8 cellular contexts compared by ENCODE assay signal in genomic region chr14:75487155-75487671, GRCh38. TPM values are rescaled to one million over a fixed set of nuclear protein-coding genes. Genes with fewer than 3 reads are reported as not detected.
DNase-seq lines count a peak whose midpoint lies in the region; ATAC-seq and TF ChIP-seq lines count a peak whose summit lies in the region.

No MANE protein-coding gene starts in this region.

- H3K79me1 ChIP-seq in trophoblast cell (ENCODE audit: low read length), result no peaks in the 10 kb centered on the region

- H3K4me1 ChIP-seq in PC-9 (replicated peaks; ENCODE audit: insufficient read depth) (peaks cover 18% of the 10 kb centered on the region), trophoblast cell (ENCODE audit: control insufficient read depth in 1 of 2, insufficient read depth in 2 of 2, low read length in 2 of 2) (no peaks in the 10 kb centered on the region)

- H3K18ac ChIP-seq in trophoblast cell (ENCODE audit: low read length), result no peak overlapping the region

- H3K4me2 ChIP-seq in PC-9 (peak overlapping the region; percentile 14; the same call in 1 of the 2 replicates), trophoblast cell (ENCODE audit: low read length) (no peak overlapping the region)

- no peak overlapping the region for H3K4ac ChIP-seq in trophoblast cell (ENCODE audit: low read depth, low read length)

- H3K9ac ChIP-seq in trophoblast cell (ENCODE audit: low read length), result no peak overlapping the region

- H3K79me2 ChIP-seq in PC-9 (ENCODE audit: low read depth) (no peaks in the 10 kb centered on the region), trophoblast cell (ENCODE audit: control insufficient read depth, insufficient read depth, low read length, poor library complexity) (no peaks in the 10 kb centered on the region)

- BruUV-seq in PC-9 (replicated peaks; lab: Mats Ljungman, UMichigan), result no TSS peak

- no peak overlapping the region for H4K12ac ChIP-seq in trophoblast cell (ENCODE audit: low read depth, low read length)

- no peak overlapping the region for H3K23ac ChIP-seq in trophoblast cell (ENCODE audit: low read length)

- H2AFZ ChIP-seq in PC-9 (no peak overlapping the region), trophoblast cell (ENCODE audit: insufficient read depth, low read length, poor library complexity) (no peak overlapping the region)

- intact Hi-C loops in PC-9 (cut with micrococcal nuclease; ENCODE audit: unreplicated experiment), result loop anchor here (1.0 kb wide), 5 partner anchors 28 to 87 kb away; no protein-coding TSS in a partner anchor

- H4K20me1 ChIP-seq in PC-9 (ENCODE audit: insufficient read depth), result no peaks in the 10 kb centered on the region

- H3K9me2 ChIP-seq in PC-9 (ENCODE audit: insufficient read depth), result no peaks in the 10 kb centered on the region

- no peaks in the 10 kb centered on the region for H3K36me3 ChIP-seq in PC-9 (ENCODE audit: low read depth)
- H3K36me3 ChIP-seq in trophoblast cell (ENCODE audit: control insufficient read depth in 1 of 2, insufficient read depth in 2 of 2, low read length in 2 of 2), result no peaks in the 10 kb centered on the region

- no peak overlapping the region for H4K8ac ChIP-seq in trophoblast cell (ENCODE audit: low read depth, low read length)

- POLR2A ChIA-PET in PC-9 (lab: Charles Lee; ENCODE audit: unreplicated experiment), result interaction anchor here (0.5 to 1.0 kb wide), 5 partner anchors 35 to 73 kb away, joined by 3 to 7 read pairs (median 4); partner anchors contain the start of gene JDP2

- TF ChIP-seq CTCF in PC-9 (conservative IDR thresholded peaks at IDR 0.05), result no peak

- H3F3A ChIP-seq in PC-9 (ENCODE audit: insufficient read depth, low read depth), result peaks cover 24% of the 10 kb centered on the region

- no peaks in the 10 kb centered on the region for H3K9me3 ChIP-seq in PC-9 (ENCODE audit: insufficient read depth, low read depth)
- H3K9me3 ChIP-seq in trophoblast cell (ENCODE audit: insufficient read depth, low read depth, low read length), result peaks cover 2% of the 10 kb centered on the region

- no peak for DNase-seq in activated CD4-positive, CD25-positive, alpha-beta regulatory T cell (lab: John Stamatoyannopoulos, UW)
- DNase-seq in PC-9, result peak; percentile 83 to 99
- peak; percentile 14 to 81 for DNase-seq in trophoblast cell
- no peak for DNase-seq in DMS114 treated with DMSO at 0.1 percent for 48 hours (lab: John Stamatoyannopoulos, UW; ENCODE audit: unreplicated experiment)
- DNase-seq in AG08395 (ENCODE audit: low spot score), result no peak
- DNase-seq in stimulated activated CD4-positive, alpha-beta T cell treated with anti-CD3 and anti-CD28 coated beads, Interleukin-15, amount 100 ng/mL, for 24 hours, result no peak

- peak; percentile 84 to 86 for ATAC-seq in activated CD4-positive, CD25-positive, alpha-beta regulatory T cell treated with anti-CD3 and anti-CD28 coated beads, Interleukin-2, amount 50 U/mL, for 24 hours
- peak; percentile 72 for ATAC-seq in HG02798 (IDR thresholded peaks at IDR 0.05; ENCODE audit: poor library complexity, unreplicated experiment)

- H2BK5ac ChIP-seq in trophoblast cell (ENCODE audit: low read depth, low read length, poor library complexity), result no peak overlapping the region

- CTCF ChIA-PET in PC-9 (lab: Charles Lee), result interaction anchor here (0.6 to 4.0 kb wide), 15 partner anchors 19 to 496 kb away, joined by 3 to 47 read pairs (median 4); no protein-coding TSS in a partner anchor

- H2BK120ac ChIP-seq in trophoblast cell (ENCODE audit: insufficient read depth, low read length, poor library complexity), result no peak overlapping the region

- H3K14ac ChIP-seq in trophoblast cell (ENCODE audit: low read length), result no peak overlapping the region

- H2BK12ac ChIP-seq in trophoblast cell (ENCODE audit: low read length), result no peak overlapping the region

- H4K91ac ChIP-seq in trophoblast cell (ENCODE audit: low read depth, low read length), result no peak overlapping the region

- H3K27me3 ChIP-seq in PC-9 (ENCODE audit: insufficient read depth, low read depth) (no peaks in the 10 kb centered on the region), trophoblast cell (ENCODE audit: insufficient read depth, low read length) (no peaks in the 10 kb centered on the region)

- H2AK5ac ChIP-seq in trophoblast cell (ENCODE audit: low read length), result no peak overlapping the region

- no CpG with 5 or more reads among the region's 7 CpGs for WGBS in trophoblast cell (ENCODE audit: extremely low coverage, insufficient coverage, insufficient read length)

- H3K4me3 ChIP-seq in PC-9 (no peak overlapping the region), trophoblast cell (ENCODE audit: low read depth, low read length) (no peak overlapping the region)

- H3K27ac ChIP-seq in PC-9, result 0 out of 2 replicates have a peak overlapping the region, but pooled peaks have one; percentile 5
- no peak overlapping the region for H3K27ac ChIP-seq in trophoblast cell (ENCODE audit: low read depth, low read length)

RNA-seq across cellular contexts. Expression of gene BATF, which starts 35.1 kb away (rescaled TPM):
- total RNA-seq in PC-9 (2021), result 55.7 and 79.0 TPM in 2 replicates
- 1.9 and 2.2 TPM in 2 replicates for polyA plus RNA-seq in trophoblast cell (2013)

RNA-seq across cellular contexts. Expression of gene JDP2, which starts 59.4 kb away (rescaled TPM):
- 186 and 300 TPM in 2 replicates for total RNA-seq in PC-9 (2021)
- polyA plus RNA-seq in trophoblast cell (2013), result 39.5 and 42.3 TPM in 2 replicates

Comparison
In these comparisons a context has a peak if more than half of its experiments do, and no peak if none do; other contexts are left out.
1. DNase-seq: peak in PC-9 (2 of 2) and trophoblast cell (2 of 2); none in activated CD4-positive, CD25-positive, alpha-beta regulatory T cell (0 of 4), DMS114 treated with DMSO at 0.1 percent for 48 hours (single experiment), AG08395 (single experiment) and stimulated activated CD4-positive, alpha-beta T cell treated with anti-CD3 and anti-CD28 coated beads, Interleukin-15, amount 100 ng/mL, for 24 hours (single experiment).